21 cellular contexts compared by ENCODE assay signal in the genomic region with DNA sequence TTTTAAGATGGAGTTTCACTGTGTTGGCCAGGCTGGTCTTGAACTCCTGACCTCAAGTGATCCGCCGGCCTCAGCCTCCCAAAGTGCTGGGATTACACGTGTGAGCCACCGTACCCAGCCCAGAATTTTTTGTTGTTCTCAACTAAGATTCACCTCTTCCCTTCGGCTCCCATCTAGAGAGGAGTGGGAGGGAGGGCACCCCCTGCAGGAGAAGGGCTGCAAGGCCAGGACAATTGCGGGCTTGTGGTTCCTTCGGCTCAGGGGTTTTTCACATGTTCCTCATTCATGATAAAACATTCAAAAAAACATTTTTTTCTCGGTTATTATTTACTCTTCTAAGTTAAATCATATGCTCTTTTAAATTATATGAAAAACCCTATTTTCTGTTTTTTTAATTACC.
DNase-seq lines count a peak whose midpoint lies in the region; ATAC-seq, FAIRE-seq and TF ChIP-seq lines count a peak whose summit lies in the region.
"Had no signal": no experiment of that assay in that cellular context is flagged by ENCODE, and none has a peak within 500 bp of the region (broad histone marks: within the 10 kb centered on the region; RNA-seq: fewer than 3 reads in every experiment).

No MANE protein-coding gene starts in this region.

- no peak overlapping the region for H2AFZ ChIP-seq in H9 (ENCODE audit: low read length)

- no peak for ATAC-seq in Panc1
- ATAC-seq in heart right ventricle: no peak
- ATAC-seq: activated CD8-positive, alpha-beta memory T cell treated with anti-CD3 and anti-CD28 coated beads, Interleukin-2, amount 10 ng/mL, durations not matched to agents 7 days and 5 days had no signal

- H3K9me3 Mint-ChIP-seq in H9: no peaks in the 10 kb centered on the region

- no peak overlapping the region; a peak in 1 of 7 replicates for H3K27ac Mint-ChIP-seq in H9
- H3K27ac Mint-ChIP-seq: activated CD8-positive, alpha-beta memory T cell treated with anti-CD3 and anti-CD28 coated beads, Interleukin-2, amount 10 ng/mL, durations not matched to agents 7 days and 5 days; naive B cell had no signal

- H3K27me3 ChIP-seq in H9 (ENCODE audit: insufficient read depth, low read length): no peaks in the 10 kb centered on the region
- H3K27me3 ChIP-seq in Panc1 (ENCODE audit: control insufficient read depth, insufficient read depth, low read length): no peaks in the 10 kb centered on the region
- no peaks in the 10 kb centered on the region for H3K27me3 ChIP-seq in heart right ventricle

- H3T11ph ChIP-seq in H9 (ENCODE audit: low read length): no peak overlapping the region

- H3K4me3 ChIP-seq in Panc1 (ENCODE audit: low read depth in 2 of 2, low read length in 2 of 2) (no peak overlapping the region), heart right ventricle (no peak overlapping the region)
- H3K4me3 ChIP-seq: lung, SJCRH30 had no signal

- H2BK12ac ChIP-seq in H9 (ENCODE audit: insufficient read length, low read depth, low read length): no peak overlapping the region

- no peak overlapping the region for H2BK5ac ChIP-seq in H9 (ENCODE audit: insufficient read length, low read length)

- CTCF ChIA-PET in Panc1 (lab: Charles Lee): interaction anchor here (1.1 kb wide), 1 partner anchor 30 kb away, joined by 3 read pairs; no protein-coding TSS in a partner anchor

- H3K9me3 ChIP-seq in H9 (ENCODE audit: control insufficient read depth, low read depth, low read length): no peaks in the 10 kb centered on the region
- H3K9me3 ChIP-seq in Panc1 (ENCODE audit: control insufficient read depth, insufficient read depth, low read depth, low read length): no peaks in the 10 kb centered on the region
- peaks cover 0 to 7% (median 0%) of the 10 kb centered on the region in 11 donors for H3K9me3 ChIP-seq in heart right ventricle
- H3K9me3 ChIP-seq: SJCRH30 had no signal

- FAIRE-seq in GM19239 (lab: Jason Lieb, UNC): no peak
- FAIRE-seq: colon, H54 had no signal

- H3K23me2 ChIP-seq in H9 (ENCODE audit: insufficient read length, low read depth, low read length, poor library complexity, severe bottlenecking): no peaks in the 10 kb centered on the region

- intact Hi-C loops in Panc1 (cut with micrococcal nuclease; ENCODE audit: unreplicated experiment) (no loop called here), heart right ventricle (cut with DNase I) (no loop called here)

- H3K4ac ChIP-seq in H9 (ENCODE audit: low read depth, low read length): no peak overlapping the region

- POLR2A ChIA-PET in Panc1 (lab: Charles Lee): no interaction called here

- H3K4me1 Mint-ChIP-seq in H9: peaks cover 4 to 5% of the 10 kb centered on the region in 2 experiments; a peak in 3 of 4 replicates
- H3K4me1 Mint-ChIP-seq: activated CD8-positive, alpha-beta memory T cell treated with anti-CD3 and anti-CD28 coated beads, Interleukin-2, amount 10 ng/mL, durations not matched to agents 7 days and 5 days; naive B cell had no signal

- no peak overlapping the region for H2BK15ac ChIP-seq in H9 (ENCODE audit: low read depth, low read length)

- no peaks in the 10 kb centered on the region for H3K27me3 Mint-ChIP-seq in H9 (ENCODE audit: low read depth)
- H3K27me3 Mint-ChIP-seq: activated CD8-positive, alpha-beta memory T cell treated with anti-CD3 and anti-CD28 coated beads, Interleukin-2, amount 10 ng/mL, durations not matched to agents 7 days and 5 days; naive B cell had no signal

- no TSS peak for BruUV-seq in Panc1 (replicated peaks; lab: Mats Ljungman, UMichigan)

- H4K8ac ChIP-seq in H9 (replicated peaks; ENCODE audit: insufficient read length, low read depth, low read length): no peak overlapping the region

- no peak overlapping the region; the same call in 1 of the 2 replicates for H3K27ac ChIP-seq in C4-2B
- H3K27ac ChIP-seq in H9 (ENCODE audit: insufficient read length, low read depth, low read length): no peak overlapping the region
- H3K27ac ChIP-seq in Panc1 (ENCODE audit: low read length): no peak overlapping the region
- no peak overlapping the region for H3K27ac ChIP-seq in heart right ventricle
- H3K27ac ChIP-seq: SJCRH30 had no signal

- H2AK5ac ChIP-seq in H9 (ENCODE audit: insufficient read length, low read length): no peak overlapping the region

- TF ChIP-seq CTCF in C4-2B (conservative IDR thresholded peaks at IDR 0.05): peak; percentile 41
- TF ChIP-seq CTCF in H9 (conservative IDR thresholded peaks at IDR 0.05): peak; percentile 73
- peak; percentile 56 for TF ChIP-seq CTCF in Panc1 (IDR thresholded peaks at IDR 0.05)
- no peak for TF ChIP-seq CTCF in heart right ventricle (IDR thresholded peaks at IDR 0.05)

- no peaks in the 10 kb centered on the region; a peak in 1 of 7 replicates for H3K36me3 Mint-ChIP-seq in H9 (ENCODE audit: insufficient read depth in 1 of 3, low read depth in 3 of 3)
- H3K36me3 Mint-ChIP-seq: activated CD8-positive, alpha-beta memory T cell treated with anti-CD3 and anti-CD28 coated beads, Interleukin-2, amount 10 ng/mL, durations not matched to agents 7 days and 5 days; naive B cell had no signal

- H3K4me2 ChIP-seq in H9 (ENCODE audit: insufficient read depth, insufficient read length, low read length): no peak overlapping the region

- no peak overlapping the region for H3K9ac ChIP-seq in H9 (ENCODE audit: extremely low read depth, insufficient read length, low read length)

- H3K23ac ChIP-seq in H9 (ENCODE audit: insufficient read length, low read depth, low read length): no peak overlapping the region

- no peak overlapping the region for H3K56ac ChIP-seq in H9 (ENCODE audit: insufficient read length, low read depth, low read length)

- H2BK20ac ChIP-seq in H9 (ENCODE audit: low read depth, low read length, poor library complexity, severe bottlenecking): no peak overlapping the region

- no peak overlapping the region for H3K4me3 Mint-ChIP-seq in H9
- H3K4me3 Mint-ChIP-seq: activated CD8-positive, alpha-beta memory T cell treated with anti-CD3 and anti-CD28 coated beads, Interleukin-2, amount 10 ng/mL, durations not matched to agents 7 days and 5 days; naive B cell had no signal

- DNase-seq in H9 (peak; percentile 59), Panc1 (ENCODE audit: low read depth, low spot score) (no peak), iPS DF 19.7 (ENCODE audit: low read depth, low spot score) (peak; percentile 7), NCI-H1417 (lab: John Stamatoyannopoulos, UW) (no peak), heart right ventricle (no peak), retina (no peak), GM19239 (ENCODE audit: insufficient read length, low spot score) (no peak)
- DNase-seq: activated CD4-positive, alpha-beta T cell treated with anti-CD3 and anti-CD28 coated beads for 1 hour; activated CD8-positive, alpha-beta memory T cell treated with anti-CD3 and anti-CD28 coated beads, Interleukin-2, amount 10 ng/mL, durations not matched to agents 7 days and 5 days; activated gamma-delta T cell treated with Interleukin-2 at 50 U/mL for 16 hours; anterior cingulate cortex; foreskin melanocyte; KBM-7; naive B cell; NCI-H226; stimulated activated CD4-positive, alpha-beta T cell treated with anti-CD3 and anti-CD28 coated beads, Interleukin-4, amount 100 ng/mL, for 1 hour had no signal

- no peak overlapping the region for H4K5ac ChIP-seq in H9 (ENCODE audit: insufficient read length, low read depth, low read length)

- no CpG with 5 or more reads among the region's 8 CpGs for WGBS in H9 (ENCODE audit: extremely low coverage, insufficient read length, low lambda C conversion rate)
- WGBS in heart right ventricle, 2 donors: 75 to 76% methylated on average over 8 of the region's 8 CpGs

- H4K20me1 ChIP-seq in H9 (ENCODE audit: control insufficient read depth, insufficient read depth, insufficient read length): no peaks in the 10 kb centered on the region

- in situ Hi-C loops in Panc1 (cut with HindIII; ENCODE audit: low pct_unique_long_range_greater_than_20kb, low sequenced_read_pairs): no loop called here

- no peak overlapping the region for H2BK120ac ChIP-seq in H9 (ENCODE audit: low read depth, low read length, poor library complexity, severe bottlenecking)

- H3K4me1 ChIP-seq in H9 (ENCODE audit: insufficient read depth, low read length) (no peaks in the 10 kb centered on the region), Panc1 (ENCODE audit: control insufficient read depth, insufficient read depth, low read length) (no peaks in the 10 kb centered on the region), heart right ventricle (no peaks in the 10 kb centered on the region)
- H3K4me1 ChIP-seq: SJCRH30 had no signal

- no peaks in the 10 kb centered on the region for H3K79me2 ChIP-seq in H9 (ENCODE audit: insufficient read depth, low read length)

- H3K14ac ChIP-seq in H9 (ENCODE audit: insufficient read depth, low read length): no peak overlapping the region

- H3K36me3 ChIP-seq in Panc1 (ENCODE audit: control insufficient read depth, insufficient read depth, low read length) (no peaks in the 10 kb centered on the region), heart right ventricle (no peaks in the 10 kb centered on the region)
- H3K36me3 ChIP-seq: SJCRH30 had no signal

- H3K18ac ChIP-seq in H9 (ENCODE audit: insufficient read length, low read depth, low read length): no peak overlapping the region

- H3K79me1 ChIP-seq in H9 (ENCODE audit: insufficient read depth, low read depth, low read length, poor library complexity, severe bottlenecking): no peaks in the 10 kb centered on the region

- no peak overlapping the region for H4K91ac ChIP-seq in H9 (ENCODE audit: insufficient read length, low read depth, low read length)

Comparison
In these comparisons a context has a peak if more than half of its experiments do, and no peak if none do; other contexts are left out.
1. CTCF ChIP-seq: peak in C4-2B (single experiment), H9 (single experiment) and Panc1 (single experiment); none in heart right ventricle (0 of 9).
2. DNase-seq: peak in H9 (single experiment) and iPS DF 19.7 (single experiment); none in Panc1 (single experiment), NCI-H1417 (0 of 3), heart right ventricle (0 of 2), retina (single experiment) and GM19239 (single experiment).